In genomic region chr2:72147971-72148369, GRCh38 we compare ENCODE assay signal across 8 cellular contexts. TPM values are rescaled to one million over a fixed set of nuclear protein-coding genes. Genes with fewer than 3 reads are reported as not detected.
DNase-seq lines count a peak whose midpoint lies in the region; ATAC-seq and TF ChIP-seq lines count a peak whose summit lies in the region.

No MANE protein-coding gene starts in this region.

- no peak for TF ChIP-seq POLR2A in transverse colon (IDR thresholded peaks at IDR 0.05)

- H3K23ac ChIP-seq in mesendoderm (ENCODE audit: low read length) = peak overlapping the region; percentile 66

- H2BK15ac ChIP-seq in mesendoderm (replicated peaks; ENCODE audit: low read depth) = no peak overlapping the region

- TF ChIP-seq CTCF in astrocyte of the cerebellum (IDR thresholded peaks at IDR 0.05; ENCODE audit: low read depth, low read length, missing control alignments) = no peak
- TF ChIP-seq CTCF in transverse colon (IDR thresholded peaks at IDR 0.05) = no peak

- H3K27ac ChIP-seq in mesendoderm (ENCODE audit: low read depth, low read length) (no peak overlapping the region), transverse colon (no peak overlapping the region)

- H4K5ac ChIP-seq in mesendoderm (ENCODE audit: low read length) = no peak overlapping the region

- H3K9me3 Mint-ChIP-seq in activated T-cell treated with anti-CD3 and anti-CD28 coated beads, Interleukin-2, amount 50 U/mL, for 72 hours = no peaks in the 10 kb centered on the region

- H3K4me2 ChIP-seq in mesendoderm (ENCODE audit: low read length) = peak overlapping the region; percentile 68

- H3K36me3 ChIP-seq in mesendoderm (ENCODE audit: control insufficient read depth, insufficient read depth, low read length) (no peaks in the 10 kb centered on the region), transverse colon (no peaks in the 10 kb centered on the region)

- H4K8ac ChIP-seq in mesendoderm (ENCODE audit: low read depth, low read length) = no peak overlapping the region

- no peak overlapping the region for H2AK5ac ChIP-seq in mesendoderm (ENCODE audit: low read length)

- H3K79me2 ChIP-seq in mesendoderm (ENCODE audit: control insufficient read depth, insufficient read depth, low read length) = no peaks in the 10 kb centered on the region

- peak overlapping the region; percentile 71 to 77 for H3K4me3 Mint-ChIP-seq in activated T-cell treated with anti-CD3 and anti-CD28 coated beads, Interleukin-2, amount 50 U/mL, for 72 hours

- H3K9ac ChIP-seq in mesendoderm (ENCODE audit: low read length) = peak overlapping the region; percentile 21

- ATAC-seq in activated T-cell treated with anti-CD3 and anti-CD28 coated beads, Interleukin-2, amount 50 U/mL, for 72 hours (replicated peaks in 1 of 2) = no peak
- no peak for ATAC-seq in HG03039 (IDR thresholded peaks at IDR 0.05; ENCODE audit: unreplicated experiment)

- no peaks in the 10 kb centered on the region for H3K9me3 ChIP-seq in transverse colon

- in situ Hi-C loops in astrocyte of the cerebellum (cut with HindIII; ENCODE audit: low sequenced_read_pairs) = loop anchor here (25.0 kb wide), 1 partner anchor 336 kb away; no protein-coding TSS in a partner anchor
- in situ Hi-C loops in transverse colon (cut with MboI; ENCODE audit: low pct_ligation_motif_present in 1 of 4, low pct_unique_long_range_greater_than_20kb in 1 of 4, low sequenced_read_pairs in 3 of 4) = loop anchor here in 3 of 4 donors (10.0 to 25.0 kb wide), 4 partner anchors 223 to 589 kb away; no protein-coding TSS in a partner anchor

- H3K4me3 ChIP-seq in astrocyte of the cerebellum (ENCODE audit: low read depth, low read length) (peak overlapping the region; percentile 14), mesendoderm (ENCODE audit: low read length) (no peak overlapping the region), transverse colon (peak overlapping the region in 3 of 4 donors; percentile 10 to 43 (median 36))

- H3K56ac ChIP-seq in mesendoderm (ENCODE audit: low read length) = no peak overlapping the region

- WGBS in mesendoderm (ENCODE audit: extremely low coverage, insufficient coverage, low lambda C conversion rate) = no CpG with 5 or more reads among the region's 12 CpGs
- WGBS in transverse colon (ENCODE audit: low coverage in 1 of 2), 2 donors = 4% methylated on average over 8 to 12 of the region's 12 CpGs

- H3K4me1 Mint-ChIP-seq in activated T-cell treated with anti-CD3 and anti-CD28 coated beads, Interleukin-2, amount 50 U/mL, for 72 hours (ENCODE audit: low read depth) = peaks cover 49% of the 10 kb centered on the region

- intact Hi-C loops in transverse colon (cut with DNase I; ENCODE audit: low total_unique reads) = no loop called here

- no peak overlapping the region for H3K4ac ChIP-seq in mesendoderm (ENCODE audit: low read depth, low read length)

- H3K18ac ChIP-seq in mesendoderm (ENCODE audit: low read length) = no peak overlapping the region

- peaks cover 0 to 8% of the 10 kb centered on the region in 2 donors for H3K36me3 Mint-ChIP-seq in activated T-cell treated with anti-CD3 and anti-CD28 coated beads, Interleukin-2, amount 50 U/mL, for 72 hours (ENCODE audit: insufficient read depth in 2 of 2)

- TF ChIP-seq EP300 in transverse colon (IDR thresholded peaks at IDR 0.05; ENCODE audit: low read depth) = no peak

- H3K27me3 ChIP-seq in mesendoderm (ENCODE audit: insufficient read depth, low read length, poor library complexity) (peaks cover 41% of the 10 kb centered on the region), transverse colon (peaks cover 67% of the 10 kb centered on the region)

- DNase-seq in activated T-cell treated with anti-CD3 and anti-CD28 coated beads, Interleukin-2, amount 50 U/mL, for 72 hours = no peak
- DNase-seq in activated T-cell treated with anti-CD3 and anti-CD28 coated beads for 4 hours (no peak), astrocyte of the cerebellum (ENCODE audit: low read depth) (no peak), mesendoderm (no peak), transverse colon (no peak), mesenteric fat pad (ENCODE audit: low spot score) (no peak), cerebellum (ENCODE audit: low spot score) (no peak)

- H3K4me1 ChIP-seq in mesendoderm (ENCODE audit: control insufficient read depth, low read depth, low read length) (no peaks in the 10 kb centered on the region), transverse colon (peaks cover 40 to 69% (median 61%) of the 10 kb centered on the region in 4 donors)

- H2BK5ac ChIP-seq in mesendoderm (ENCODE audit: low read length) = no peak overlapping the region

- no peaks in the 10 kb centered on the region for H3K79me1 ChIP-seq in mesendoderm (ENCODE audit: low read length)

- H3K27me3 Mint-ChIP-seq in activated T-cell treated with anti-CD3 and anti-CD28 coated beads, Interleukin-2, amount 50 U/mL, for 72 hours (ENCODE audit: low read depth) = peaks cover 68% of the 10 kb centered on the region

- H3K27ac Mint-ChIP-seq in activated T-cell treated with anti-CD3 and anti-CD28 coated beads, Interleukin-2, amount 50 U/mL, for 72 hours = peak overlapping the region; percentile 17

- no peak overlapping the region for H2BK120ac ChIP-seq in mesendoderm (ENCODE audit: low read depth, low read length)

RNA-seq across cellular contexts. Expression of gene CYP26B1, which starts 0.3 kb away (rescaled TPM):
- not detected for total RNA-seq in activated T-cell treated with anti-CD3 and anti-CD28 coated beads, Interleukin-2, amount 50 U/mL, for 72 hours
- 0.15 TPM for polyA plus RNA-seq in mesendoderm (2013, experiment 1 of 2)
- polyA plus RNA-seq in mesendoderm (2013, experiment 2 of 2) = 0.13 TPM
- 1 to 10 TPM in 3 of 4 donors, not detected in 1; 1.5 to 5.2 (median 2.4) TPM for total RNA-seq in transverse colon
- total RNA-seq in mesenteric fat pad = 41.9 TPM
- 47.5 TPM for total RNA-seq in cerebellum
